ENCODE assay signal across 8 cellular contexts in the genomic region with DNA sequence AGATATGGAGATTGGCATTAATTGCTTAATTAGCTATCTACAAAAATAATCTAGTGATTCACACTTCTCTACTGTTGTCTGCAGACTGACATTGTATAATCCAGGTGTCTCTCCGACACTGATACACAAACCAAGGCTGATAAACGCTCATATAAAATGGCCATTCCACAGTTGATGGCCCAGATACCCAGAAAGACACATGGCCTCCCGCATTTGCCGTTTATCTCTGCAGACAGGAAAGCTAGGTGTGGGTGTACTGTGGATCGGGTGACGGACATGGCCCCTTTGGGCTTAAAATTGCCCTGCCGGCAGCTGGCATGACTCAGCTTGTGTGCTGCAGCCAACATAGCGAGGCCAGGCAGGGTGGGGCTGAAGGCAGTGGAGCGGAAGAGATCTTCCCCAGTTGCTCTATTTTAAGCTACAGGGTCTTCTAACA. TPM values are rescaled to one million over a fixed set of nuclear protein-coding genes. Genes with fewer than 3 reads are reported as not detected.
DNase-seq lines count a peak whose midpoint lies in the region; ATAC-seq and TF ChIP-seq lines count a peak whose summit lies in the region.

No MANE protein-coding gene starts in this region.

- DNase-seq in A673 (ENCODE audit: low spot score): peak; percentile 72
- DNase-seq in NCI-H1092 treated with DMSO at 0.1 percent for 48 hours (lab: John Stamatoyannopoulos, UW): peak; percentile 28
- DNase-seq in right cardiac atrium: peak; percentile 36 to 71 (median 68)
- peak; percentile 78 for DNase-seq in upper lobe of right lung
- DNase-seq in effector memory CD4-positive, alpha-beta T cell: no peak

- CTCF ChIA-PET in A673 (lab: Charles Lee): no interaction called here

- intact Hi-C loops in A673 (cut with micrococcal nuclease; ENCODE audit: unreplicated experiment) (no loop called here), right cardiac atrium (cut with DNase I) (no loop called here), upper lobe of right lung (cut with DNase I) (no loop called here)

- WGBS in right cardiac atrium: 22% methylated on average over 9 of the region's 9 CpGs

- no peaks in the 10 kb centered on the region for H3K27me3 Mint-ChIP-seq in T-helper 1 cell treated with Interleukin-12 subunit alpha and Interleukin-12 subunit beta and Interleukin-4 antibody, amounts not matched to agents 30 μg/mL and 1 μg/mL, for 36 hours (ENCODE audit: low read depth)

- H3K4me1 ChIP-seq in A673 (ENCODE audit: insufficient read depth, low read length, poor library complexity, severe bottlenecking) (peaks cover 18% of the 10 kb centered on the region), right cardiac atrium (ENCODE audit: control insufficient read depth, insufficient read depth, low read length) (no peaks in the 10 kb centered on the region), upper lobe of right lung (peaks cover 2% of the 10 kb centered on the region)
- H3K4me1 ChIP-seq in effector memory CD4-positive, alpha-beta T cell (ENCODE audit: control insufficient read depth, insufficient read depth, low read length, poor library complexity, severe bottlenecking): no peaks in the 10 kb centered on the region

- no peaks in the 10 kb centered on the region for H3K9me3 Mint-ChIP-seq in T-helper 1 cell treated with Interleukin-12 subunit alpha and Interleukin-12 subunit beta and Interleukin-4 antibody, amounts not matched to agents 30 μg/mL and 1 μg/mL, for 36 hours

- peaks cover 25% of the 10 kb centered on the region for H3K4me1 Mint-ChIP-seq in T-helper 1 cell treated with Interleukin-12 subunit alpha and Interleukin-12 subunit beta and Interleukin-4 antibody, amounts not matched to agents 30 μg/mL and 1 μg/mL, for 36 hours (ENCODE audit: low read depth)

- H3K27ac ChIP-seq in A673 (ENCODE audit: low read depth, low read length, poor library complexity, severe bottlenecking) (peak overlapping the region; percentile 24), right cardiac atrium (ENCODE audit: low read length) (no peak overlapping the region), upper lobe of right lung (no peak overlapping the region)
- no peak overlapping the region for H3K27ac ChIP-seq in effector memory CD4-positive, alpha-beta T cell (ENCODE audit: insufficient read depth, low read length, poor library complexity, severe bottlenecking)

- TF ChIP-seq CTCF in A673 (conservative IDR thresholded peaks at IDR 0.05; ENCODE audit: low read depth, low read length) (no peak), upper lobe of right lung (IDR thresholded peaks at IDR 0.05) (no peak)

- no peaks in the 10 kb centered on the region for H3K36me3 Mint-ChIP-seq in T-helper 1 cell treated with Interleukin-12 subunit alpha and Interleukin-12 subunit beta and Interleukin-4 antibody, amounts not matched to agents 30 μg/mL and 1 μg/mL, for 36 hours (ENCODE audit: low read depth)

- peak overlapping the region; percentile 23 for H3K27ac Mint-ChIP-seq in T-helper 1 cell treated with Interleukin-12 subunit alpha and Interleukin-12 subunit beta and Interleukin-4 antibody, amounts not matched to agents 30 μg/mL and 1 μg/mL, for 36 hours

- POLR2A ChIA-PET in A673 (lab: Charles Lee; ENCODE audit: low non-redundant PET): interaction anchor here (0.5 kb wide), 1 partner anchor 19 kb away, joined by 3 read pairs; no protein-coding TSS in a partner anchor

- no peak for TF ChIP-seq POLR2A in GM18505 (IDR thresholded peaks at IDR 0.05; ENCODE audit: borderline replicate concordance, extremely low read depth, insufficient read depth, insufficient read length)

- H3K36me3 ChIP-seq in A673 (ENCODE audit: insufficient read depth, low read length, poor library complexity, severe bottlenecking): no peaks in the 10 kb centered on the region
- H3K36me3 ChIP-seq in upper lobe of right lung: no peaks in the 10 kb centered on the region
- no peaks in the 10 kb centered on the region for H3K36me3 ChIP-seq in effector memory CD4-positive, alpha-beta T cell (ENCODE audit: control insufficient read depth, insufficient read depth, low read length)

- no TSS peak for BruUV-seq in A673 (replicated peaks; lab: Mats Ljungman, UMichigan)

- no peaks in the 10 kb centered on the region for H3K27me3 ChIP-seq in A673 (replicated peaks; ENCODE audit: insufficient read depth, low read depth, low read length, poor library complexity)
- no peaks in the 10 kb centered on the region for H3K27me3 ChIP-seq in right cardiac atrium (ENCODE audit: control insufficient read depth, insufficient read depth)
- no peaks in the 10 kb centered on the region for H3K27me3 ChIP-seq in upper lobe of right lung
- no peaks in the 10 kb centered on the region for H3K27me3 ChIP-seq in effector memory CD4-positive, alpha-beta T cell (replicated peaks; ENCODE audit: control insufficient read depth, insufficient read depth, low read length, poor library complexity, severe bottlenecking)

- peak; percentile 64 for ATAC-seq in GM18505 (IDR thresholded peaks at IDR 0.05; ENCODE audit: unreplicated experiment)
- ATAC-seq in HG02763 (IDR thresholded peaks at IDR 0.05; ENCODE audit: unreplicated experiment): peak; percentile 38
- peak; percentile 71 to 72 for ATAC-seq in right cardiac atrium
- ATAC-seq in upper lobe of right lung: peak; percentile 86

- H3K9me3 ChIP-seq in A673 (ENCODE audit: low read depth, low read length, poor library complexity, severe bottlenecking) (no peaks in the 10 kb centered on the region), right cardiac atrium (ENCODE audit: control insufficient read depth, low read length) (no peaks in the 10 kb centered on the region), upper lobe of right lung (no peaks in the 10 kb centered on the region)
- no peaks in the 10 kb centered on the region for H3K9me3 ChIP-seq in effector memory CD4-positive, alpha-beta T cell (ENCODE audit: control insufficient read depth, low read length)

- no peak overlapping the region for H3K4me3 ChIP-seq in A673 (ENCODE audit: low read depth, low read length, poor library complexity, severe bottlenecking)
- H3K4me3 ChIP-seq in right cardiac atrium (ENCODE audit: low read length): no peak overlapping the region
- H3K4me3 ChIP-seq in upper lobe of right lung: no peak overlapping the region
- H3K4me3 ChIP-seq in effector memory CD4-positive, alpha-beta T cell (ENCODE audit: insufficient read depth, low read depth, low read length, poor library complexity, severe bottlenecking): no peak overlapping the region

- H3K4me3 Mint-ChIP-seq in T-helper 1 cell treated with Interleukin-12 subunit alpha and Interleukin-12 subunit beta and Interleukin-4 antibody, amounts not matched to agents 30 μg/mL and 1 μg/mL, for 36 hours: no peak overlapping the region

RNA-seq across cellular contexts. Expression of gene PMAIP1, which starts 18.5 kb away (rescaled TPM):
- 43.6 TPM in 2 replicates for total RNA-seq in A673 (2021)
- total RNA-seq in right cardiac atrium: under 1 TPM in 2 of 4 donors, not detected in 2; 0.22 to 0.24 TPM
- 0.18 TPM for polyA plus RNA-seq in right cardiac atrium
- 3.1 TPM for total RNA-seq in upper lobe of right lung

Comparison
In these comparisons a context has a peak if more than half of its experiments do, and no peak if none do; other contexts are left out.
1. DNase-seq: peak in A673 (single experiment), NCI-H1092 treated with DMSO at 0.1 percent for 48 hours (single experiment), right cardiac atrium (3 of 3) and upper lobe of right lung (single experiment); none in effector memory CD4-positive, alpha-beta T cell (0 of 3).
2. RNA of gene PMAIP1, which starts 18.5 kb away (total RNA-seq): 43.6 TPM in A673; 3.1 TPM in upper lobe of right lung (single experiment) and 0.22 to 0.24 TPM in right cardiac atrium; every median in the first group is over 10 times any median in the second.
3. Peak in every context shown above with its lines, with median percentiles within 50 percentile points of each other: ATAC-seq.